In genomic region chr10:23173549-23174074, GRCh38 we compare ENCODE assay signal across 19 cellular contexts. TPM values are rescaled to one million over a fixed set of nuclear protein-coding genes. Genes with fewer than 3 reads are reported as not detected.
DNase-seq lines count a peak whose midpoint lies in the region; ATAC-seq and TF ChIP-seq lines count a peak whose summit lies in the region.
"Had no signal": no experiment of that assay in that cellular context is flagged by ENCODE, and none has a peak within 500 bp of the region (broad histone marks: within the 10 kb centered on the region; RNA-seq: fewer than 3 reads in every experiment).

No MANE protein-coding gene starts in this region.

- no peaks in the 10 kb centered on the region for H3K9me3 ChIP-seq in heart left ventricle
- H3K9me3 ChIP-seq: right lobe of liver, vagina had no signal

- no peak for TF ChIP-seq POLR2A in heart left ventricle (IDR thresholded peaks at IDR 0.05)

- no peak for ATAC-seq in heart left ventricle
- no peak for ATAC-seq in left ventricle myocardium superior
- no peak for ATAC-seq in memory B cell (ENCODE audit: low read depth)
- ATAC-seq in stimulated activated naive CD8-positive, alpha-beta T cell treated with anti-CD3 and anti-CD28 coated beads, Interleukin-15, amount 100 ng/mL, for 72 hours = no peak
- no peak for ATAC-seq in activated naive CD8-positive, alpha-beta T cell treated with anti-CD3 and anti-CD28 coated beads, Interleukin-2, amount 50 U/mL, for 24 hours
- ATAC-seq: effector memory CD8-positive, alpha-beta T cell; stimulated activated memory B cell treated with anti-CD40 and anti-IgM and Interleukin-4, amounts not matched to agents 10 μg/mL and 1 μg/mL and 100 μg/mL, for 72 hours had no signal

- H3K27me3 ChIP-seq in heart left ventricle = peaks cover 36 to 99% (median 61%) of the 10 kb centered on the region in 9 donors

- intact Hi-C loops in heart left ventricle (cut with DNase I) (loop anchor here in 1 of 10 donors (5.0 kb wide), 1 partner anchor 134 kb away; no protein-coding TSS in a partner anchor), left ventricle myocardium superior (cut with micrococcal nuclease) (no loop called here)

- no peaks in the 10 kb centered on the region for H3K36me3 ChIP-seq in heart left ventricle
- H3K36me3 ChIP-seq: brain microvascular endothelial cell, right lobe of liver, vagina had no signal

- WGBS in heart left ventricle, 4 donors = 1 to 3% (median 1%) methylated on average over 12 to 45 of the region's 45 CpGs

- peaks cover 0 to 20% (median 0%) of the 10 kb centered on the region in 12 donors for H3K4me1 ChIP-seq in heart left ventricle

- H3K27me3 Mint-ChIP-seq in memory B cell = peaks cover 35% of the 10 kb centered on the region
- peaks cover 96% of the 10 kb centered on the region for H3K27me3 Mint-ChIP-seq in stimulated activated naive CD8-positive, alpha-beta T cell treated with anti-CD3 and anti-CD28 coated beads, Interleukin-15, amount 100 ng/mL, for 72 hours
- H3K27me3 Mint-ChIP-seq in activated naive CD8-positive, alpha-beta T cell treated with anti-CD3 and anti-CD28 coated beads, Interleukin-2, amount 50 U/mL, for 24 hours = peaks cover 63% of the 10 kb centered on the region

- H3K27ac Mint-ChIP-seq in memory B cell = no peak overlapping the region
- H3K27ac Mint-ChIP-seq in stimulated activated naive CD8-positive, alpha-beta T cell treated with anti-CD3 and anti-CD28 coated beads, Interleukin-15, amount 100 ng/mL, for 72 hours = peak overlapping the region in 1 of 2 donors; percentile 48
- no peak overlapping the region for H3K27ac Mint-ChIP-seq in activated naive CD8-positive, alpha-beta T cell treated with anti-CD3 and anti-CD28 coated beads, Interleukin-2, amount 50 U/mL, for 24 hours
- H3K27ac Mint-ChIP-seq: CD8-positive, alpha-beta memory T cell; effector memory CD8-positive, alpha-beta T cell; stimulated activated memory B cell treated with anti-CD40 and anti-IgM and Interleukin-4, amounts not matched to agents 10 μg/mL and 1 μg/mL and 100 μg/mL, for 72 hours had no signal

- peak overlapping the region in 11 of 12 donors; percentile 13 to 44 (median 29) for H3K4me3 ChIP-seq in heart left ventricle
- H3K4me3 ChIP-seq: right lobe of liver, vagina had no signal

- peak overlapping the region; percentile 39 for H3K4me3 Mint-ChIP-seq in memory B cell
- peak overlapping the region; percentile 24 to 32 for H3K4me3 Mint-ChIP-seq in stimulated activated naive CD8-positive, alpha-beta T cell treated with anti-CD3 and anti-CD28 coated beads, Interleukin-15, amount 100 ng/mL, for 72 hours
- H3K4me3 Mint-ChIP-seq in activated naive CD8-positive, alpha-beta T cell treated with anti-CD3 and anti-CD28 coated beads, Interleukin-2, amount 50 U/mL, for 24 hours = no peak overlapping the region
- H3K4me3 Mint-ChIP-seq: CD8-positive, alpha-beta memory T cell; effector memory CD8-positive, alpha-beta T cell; stimulated activated memory B cell treated with anti-CD40 and anti-IgM and Interleukin-4, amounts not matched to agents 10 μg/mL and 1 μg/mL and 100 μg/mL, for 72 hours had no signal

- H3K36me3 Mint-ChIP-seq in memory B cell = no peaks in the 10 kb centered on the region
- H3K36me3 Mint-ChIP-seq in activated naive CD8-positive, alpha-beta T cell treated with anti-CD3 and anti-CD28 coated beads, Interleukin-2, amount 50 U/mL, for 24 hours (ENCODE audit: low read depth) = no peaks in the 10 kb centered on the region
- H3K36me3 Mint-ChIP-seq: CD8-positive, alpha-beta memory T cell; stimulated activated memory B cell treated with anti-CD40 and anti-IgM and Interleukin-4, amounts not matched to agents 10 μg/mL and 1 μg/mL and 100 μg/mL, for 72 hours had no signal

- no peak overlapping the region for H3K27ac ChIP-seq in heart left ventricle
- peak overlapping the region; percentile 4 for H3K27ac ChIP-seq in cingulate gyrus (ENCODE audit: low read depth, low read length)
- H3K27ac ChIP-seq: brain microvascular endothelial cell, right lobe of liver, vagina had no signal

- H3K9me3 Mint-ChIP-seq in memory B cell = no peaks in the 10 kb centered on the region
- no peaks in the 10 kb centered on the region for H3K9me3 Mint-ChIP-seq in stimulated activated naive CD8-positive, alpha-beta T cell treated with anti-CD3 and anti-CD28 coated beads, Interleukin-15, amount 100 ng/mL, for 72 hours
- no peaks in the 10 kb centered on the region for H3K9me3 Mint-ChIP-seq in activated naive CD8-positive, alpha-beta T cell treated with anti-CD3 and anti-CD28 coated beads, Interleukin-2, amount 50 U/mL, for 24 hours
- H3K9me3 Mint-ChIP-seq: effector memory CD8-positive, alpha-beta T cell; stimulated activated memory B cell treated with anti-CD40 and anti-IgM and Interleukin-4, amounts not matched to agents 10 μg/mL and 1 μg/mL and 100 μg/mL, for 72 hours had no signal

- peaks cover 3% of the 10 kb centered on the region for H3K4me1 Mint-ChIP-seq in memory B cell
- H3K4me1 Mint-ChIP-seq in stimulated activated naive CD8-positive, alpha-beta T cell treated with anti-CD3 and anti-CD28 coated beads, Interleukin-15, amount 100 ng/mL, for 72 hours = peaks cover 12% of the 10 kb centered on the region
- peaks cover 3% of the 10 kb centered on the region for H3K4me1 Mint-ChIP-seq in activated naive CD8-positive, alpha-beta T cell treated with anti-CD3 and anti-CD28 coated beads, Interleukin-2, amount 50 U/mL, for 24 hours

- no peak for DNase-seq in heart left ventricle
- no peak for DNase-seq in left ventricle myocardium superior
- DNase-seq in memory B cell (ENCODE audit: low spot score in 2 of 2) = no peak
- DNase-seq in stimulated activated naive CD8-positive, alpha-beta T cell treated with anti-CD3 and anti-CD28 coated beads, Interleukin-15, amount 100 ng/mL, for 72 hours = no peak
- DNase-seq in occipital lobe (lab: John Stamatoyannopoulos, UW) = no peak
- no peak for DNase-seq in activated naive CD8-positive, alpha-beta T cell treated with anti-CD3 and anti-CD28 coated beads, Interleukin-2, amount 50 U/mL, for 24 hours
- DNase-seq in NCI-H1092 (lab: John Stamatoyannopoulos, UW) = no peak
- DNase-seq: activated CD8-positive, alpha-beta memory T cell treated with anti-CD3 and anti-CD28 coated beads for 24 hours; activated gamma-delta T cell; brain microvascular endothelial cell; CD8-positive, alpha-beta memory T cell; effector memory CD8-positive, alpha-beta T cell; KG1; NCI-H2227 treated with DMSO at 0.1 percent for 48 hours; right lobe of liver had no signal

- TF ChIP-seq CTCF in heart left ventricle (IDR thresholded peaks at IDR 0.05) = no peak

RNA-seq across cellular contexts. Expression of gene PTF1A, which starts 18.5 kb away (rescaled TPM):
- total RNA-seq in heart left ventricle = not detected
- not detected for polyA plus RNA-seq in heart left ventricle
- total RNA-seq in left ventricle myocardium superior = not detected
- total RNA-seq in occipital lobe = not detected
- total RNA-seq: CD8-positive, alpha-beta memory T cell; kidney; right lobe of liver; vagina had no signal
- polyA plus RNA-seq: CD8-positive, alpha-beta memory T cell had no signal
